9 cellular contexts compared by ENCODE assay signal in genomic region chr14:24432259-24433131, GRCh38. TPM values are rescaled to one million over a fixed set of nuclear protein-coding genes. Genes with fewer than 3 reads are reported as not detected.
DNase-seq lines count a peak whose midpoint lies in the region; ATAC-seq lines count a peak whose summit lies in the region.
"Had no signal": no experiment of that assay in that cellular context is flagged by ENCODE, and none has a peak within 500 bp of the region (broad histone marks: within the 10 kb centered on the region; RNA-seq: fewer than 3 reads in every experiment).

No MANE protein-coding gene starts in this region.

- no peak for DNase-seq in activated CD4-positive, alpha-beta T cell treated with anti-CD3 and anti-CD28 coated beads for 36 hours
- DNase-seq in activated CD4-positive, alpha-beta T cell treated with anti-CD3 and anti-CD28 coated beads for 48 hours, result no peak
- DNase-seq in activated T-helper 2 cell treated with anti-CD3 and anti-CD28 coated beads, Interferon-gamma antibody, Interleukin-2, Interleukin-4, amounts not matched to agents 10 μg/mL and 5 μg/mL and 100 μg/mL, durations not matched to agents 14 hours and 24 hours and 36 hours (ENCODE audit: low spot score), result peak; percentile 7
- DNase-seq in immature natural killer cell (no peak), GDM1 (lab: John Stamatoyannopoulos, UW) (no peak)
- DNase-seq in activated CD4-positive, alpha-beta T cell treated with anti-CD3 and anti-CD28 coated beads, Interleukin-2, amount 50 U/mL, for 4 hours, result no peak

- no peak for ATAC-seq in activated CD4-positive, alpha-beta T cell treated with anti-CD3 and anti-CD28 coated beads for 36 hours
- ATAC-seq in stimulated activated memory B cell treated with anti-CD40 and anti-IgM and Interleukin-4, amounts not matched to agents 10 μg/mL and 1 μg/mL and 100 μg/mL, for 72 hours, result no peak
- ATAC-seq in GM21717 (IDR thresholded peaks at IDR 0.05; ENCODE audit: unreplicated experiment), result no peak

- intact Hi-C loops in activated CD4-positive, alpha-beta T cell treated with anti-CD3 and anti-CD28 coated beads for 36 hours (cut with DNase I, micrococcal nuclease), result loop anchor here in 1 of 2 experiments (5.0 kb wide), 1 partner anchor 295 kb away; the partner anchor contains the start of gene PSME1
- intact Hi-C loops in activated T-helper 2 cell treated with anti-CD3 and anti-CD28 coated beads, Interferon-gamma antibody, Interleukin-2, Interleukin-4, amounts not matched to agents 10 μg/mL and 5 μg/mL and 100 μg/mL, durations not matched to agents 14 hours and 24 hours and 36 hours (cut with micrococcal nuclease), result loop anchor here (10.0 kb wide), 1 partner anchor 338 kb away; the partner anchor contains the start of gene PCK2

- no peaks in the 10 kb centered on the region for H3K9me3 Mint-ChIP-seq in activated CD4-positive, alpha-beta T cell treated with anti-CD3 and anti-CD28 coated beads for 36 hours (ENCODE audit: low read depth)
- no peaks in the 10 kb centered on the region for H3K9me3 Mint-ChIP-seq in activated T-helper 2 cell treated with anti-CD3 and anti-CD28 coated beads, Interferon-gamma antibody, Interleukin-2, Interleukin-4, amounts not matched to agents 10 μg/mL and 5 μg/mL and 100 μg/mL, durations not matched to agents 14 hours and 24 hours and 36 hours
- H3K9me3 Mint-ChIP-seq in immature natural killer cell, result no peaks in the 10 kb centered on the region
- H3K9me3 Mint-ChIP-seq in stimulated activated memory B cell treated with anti-CD40 and anti-IgM and Interleukin-4, amounts not matched to agents 10 μg/mL and 1 μg/mL and 100 μg/mL, for 72 hours, result no peaks in the 10 kb centered on the region
- H3K9me3 Mint-ChIP-seq: T-cell had no signal

- POLR2A ChIA-PET in activated CD4-positive, alpha-beta T cell treated with anti-CD3 and anti-CD28 coated beads for 36 hours (lab: Charles Lee), result interaction anchor here (0.5 to 3.3 kb wide), 10 partner anchors 9 to 340 kb away, joined by 3 to 50 read pairs (median 8); partner anchors contain the start of genes ADCY4, CHMP4A, RIPK3 and SDR39U1

- peaks cover 37% of the 10 kb centered on the region for H3K4me1 Mint-ChIP-seq in activated CD4-positive, alpha-beta T cell treated with anti-CD3 and anti-CD28 coated beads for 36 hours
- peaks cover 34% of the 10 kb centered on the region for H3K4me1 Mint-ChIP-seq in activated T-helper 2 cell treated with anti-CD3 and anti-CD28 coated beads, Interferon-gamma antibody, Interleukin-2, Interleukin-4, amounts not matched to agents 10 μg/mL and 5 μg/mL and 100 μg/mL, durations not matched to agents 14 hours and 24 hours and 36 hours (ENCODE audit: low read depth)
- peaks cover 32 to 37% of the 10 kb centered on the region in 2 donors for H3K4me1 Mint-ChIP-seq in immature natural killer cell
- H3K4me1 Mint-ChIP-seq in stimulated activated memory B cell treated with anti-CD40 and anti-IgM and Interleukin-4, amounts not matched to agents 10 μg/mL and 1 μg/mL and 100 μg/mL, for 72 hours, result peaks cover 58% of the 10 kb centered on the region

- H3K4me3 Mint-ChIP-seq in activated CD4-positive, alpha-beta T cell treated with anti-CD3 and anti-CD28 coated beads for 36 hours, result peak overlapping the region; percentile 94
- H3K4me3 Mint-ChIP-seq in activated T-helper 2 cell treated with anti-CD3 and anti-CD28 coated beads, Interferon-gamma antibody, Interleukin-2, Interleukin-4, amounts not matched to agents 10 μg/mL and 5 μg/mL and 100 μg/mL, durations not matched to agents 14 hours and 24 hours and 36 hours (ENCODE audit: low read depth), result no peak overlapping the region
- peak overlapping the region in 1 of 5 donors; percentile 88 for H3K4me3 Mint-ChIP-seq in immature natural killer cell
- no peak overlapping the region for H3K4me3 Mint-ChIP-seq in stimulated activated memory B cell treated with anti-CD40 and anti-IgM and Interleukin-4, amounts not matched to agents 10 μg/mL and 1 μg/mL and 100 μg/mL, for 72 hours

- no peaks in the 10 kb centered on the region for H3K27me3 Mint-ChIP-seq in activated CD4-positive, alpha-beta T cell treated with anti-CD3 and anti-CD28 coated beads for 36 hours
- H3K27me3 Mint-ChIP-seq in activated T-helper 2 cell treated with anti-CD3 and anti-CD28 coated beads, Interferon-gamma antibody, Interleukin-2, Interleukin-4, amounts not matched to agents 10 μg/mL and 5 μg/mL and 100 μg/mL, durations not matched to agents 14 hours and 24 hours and 36 hours (ENCODE audit: low read depth), result no peaks in the 10 kb centered on the region
- peaks cover 3 to 14% (median 8%) of the 10 kb centered on the region in 3 donors for H3K27me3 Mint-ChIP-seq in immature natural killer cell (ENCODE audit: low read depth in 3 of 3)
- no peaks in the 10 kb centered on the region for H3K27me3 Mint-ChIP-seq in stimulated activated memory B cell treated with anti-CD40 and anti-IgM and Interleukin-4, amounts not matched to agents 10 μg/mL and 1 μg/mL and 100 μg/mL, for 72 hours
- H3K27me3 Mint-ChIP-seq: T-cell had no signal

- peaks cover 41% of the 10 kb centered on the region for H3K36me3 Mint-ChIP-seq in activated CD4-positive, alpha-beta T cell treated with anti-CD3 and anti-CD28 coated beads for 36 hours (ENCODE audit: low read depth)
- H3K36me3 Mint-ChIP-seq in activated T-helper 2 cell treated with anti-CD3 and anti-CD28 coated beads, Interferon-gamma antibody, Interleukin-2, Interleukin-4, amounts not matched to agents 10 μg/mL and 5 μg/mL and 100 μg/mL, durations not matched to agents 14 hours and 24 hours and 36 hours (ENCODE audit: low read depth), result peaks cover 57% of the 10 kb centered on the region
- peaks cover 4 to 29% (median 22%) of the 10 kb centered on the region in 3 donors for H3K36me3 Mint-ChIP-seq in immature natural killer cell
- peaks cover 36% of the 10 kb centered on the region for H3K36me3 Mint-ChIP-seq in stimulated activated memory B cell treated with anti-CD40 and anti-IgM and Interleukin-4, amounts not matched to agents 10 μg/mL and 1 μg/mL and 100 μg/mL, for 72 hours

- H3K27ac Mint-ChIP-seq in activated CD4-positive, alpha-beta T cell treated with anti-CD3 and anti-CD28 coated beads for 36 hours, result no peak overlapping the region
- H3K27ac Mint-ChIP-seq in activated T-helper 2 cell treated with anti-CD3 and anti-CD28 coated beads, Interferon-gamma antibody, Interleukin-2, Interleukin-4, amounts not matched to agents 10 μg/mL and 5 μg/mL and 100 μg/mL, durations not matched to agents 14 hours and 24 hours and 36 hours, result no peak overlapping the region
- H3K27ac Mint-ChIP-seq in immature natural killer cell, result peak overlapping the region in 4 of 6 donors; percentile 52 to 97 (median 70)
- peak overlapping the region; percentile 98 for H3K27ac Mint-ChIP-seq in stimulated activated memory B cell treated with anti-CD40 and anti-IgM and Interleukin-4, amounts not matched to agents 10 μg/mL and 1 μg/mL and 100 μg/mL, for 72 hours

- CTCF ChIA-PET in activated CD4-positive, alpha-beta T cell treated with anti-CD3 and anti-CD28 coated beads for 36 hours (lab: Charles Lee), result interaction anchor here (0.7 to 7.5 kb wide), 28 partner anchors 9 to 237 kb away, joined by 3 to 201 read pairs (median 6); partner anchors contain the start of genes ADCY4, CIDEB, LTB4R and MDP1

RNA-seq across cellular contexts. Expression of gene KHNYN, which starts 2.7 kb away (rescaled TPM):
- 10 to 100 TPM; 50.6 to 58.1 TPM for total RNA-seq in activated CD4-positive, alpha-beta T cell treated with anti-CD3 and anti-CD28 coated beads for 36 hours
- 72.6 and 75.3 TPM in 2 replicates for total RNA-seq in activated T-helper 2 cell treated with anti-CD3 and anti-CD28 coated beads, Interferon-gamma antibody, Interleukin-2, Interleukin-4, amounts not matched to agents 10 μg/mL and 5 μg/mL and 100 μg/mL, durations not matched to agents 14 hours and 24 hours and 36 hours
- 10 to 100 TPM; 12.5 to 28.0 (median 25.6) TPM for polyA plus RNA-seq in immature natural killer cell

RNA-seq across cellular contexts. Expression of gene CBLN3, which starts 3.0 kb away (rescaled TPM):
- total RNA-seq in activated CD4-positive, alpha-beta T cell treated with anti-CD3 and anti-CD28 coated beads for 36 hours, result 10 to 100 TPM; 11.6 to 12.2 TPM
- total RNA-seq in activated T-helper 2 cell treated with anti-CD3 and anti-CD28 coated beads, Interferon-gamma antibody, Interleukin-2, Interleukin-4, amounts not matched to agents 10 μg/mL and 5 μg/mL and 100 μg/mL, durations not matched to agents 14 hours and 24 hours and 36 hours, result 5.4 and 5.5 TPM in 2 replicates
- not detected for polyA plus RNA-seq in immature natural killer cell

RNA-seq across cellular contexts. Expression of gene SDR39U1, which starts 10.1 kb away (rescaled TPM):
- 10 to 100 TPM; 40.9 to 47.8 TPM for total RNA-seq in activated CD4-positive, alpha-beta T cell treated with anti-CD3 and anti-CD28 coated beads for 36 hours
- total RNA-seq in activated T-helper 2 cell treated with anti-CD3 and anti-CD28 coated beads, Interferon-gamma antibody, Interleukin-2, Interleukin-4, amounts not matched to agents 10 μg/mL and 5 μg/mL and 100 μg/mL, durations not matched to agents 14 hours and 24 hours and 36 hours, result 40.8 and 47.7 TPM in 2 replicates
- polyA plus RNA-seq in immature natural killer cell, result 10 to 100 TPM; 62.2 to 91.2 (median 82.6) TPM

RNA-seq across cellular contexts. Expression of gene NYNRIN, which starts 33.7 kb away (rescaled TPM):
- total RNA-seq in activated CD4-positive, alpha-beta T cell treated with anti-CD3 and anti-CD28 coated beads for 36 hours, result under 1 TPM; 0.07 to 0.16 TPM
- 0.02 and 0.34 TPM in 2 replicates for total RNA-seq in activated T-helper 2 cell treated with anti-CD3 and anti-CD28 coated beads, Interferon-gamma antibody, Interleukin-2, Interleukin-4, amounts not matched to agents 10 μg/mL and 5 μg/mL and 100 μg/mL, durations not matched to agents 14 hours and 24 hours and 36 hours
- polyA plus RNA-seq in immature natural killer cell, result under 1 TPM in 2 of 3 donors, not detected in 1; 0.18 TPM

Comparison
In these comparisons a context has a peak if more than half of its experiments do, and no peak if none do; other contexts are left out.
1. H3K27ac Mint-ChIP-seq: peak in immature natural killer cell (4 of 6) and stimulated activated memory B cell treated with anti-CD40 and anti-IgM and Interleukin-4, amounts not matched to agents 10 μg/mL and 1 μg/mL and 100 μg/mL, for 72 hours (single experiment); none in activated CD4-positive, alpha-beta T cell treated with anti-CD3 and anti-CD28 coated beads for 36 hours (single experiment) and activated T-helper 2 cell treated with anti-CD3 and anti-CD28 coated beads, Interferon-gamma antibody, Interleukin-2, Interleukin-4, amounts not matched to agents 10 μg/mL and 5 μg/mL and 100 μg/mL, durations not matched to agents 14 hours and 24 hours and 36 hours (single experiment).